ENCODE assay signal across 8 cellular contexts in genomic region chr3:126983653-126984390, GRCh38. TPM values are rescaled to one million over a fixed set of nuclear protein-coding genes. Genes with fewer than 3 reads are reported as not detected.
A peak's percentile ranks its signal among the peaks of the same experiment; 100 is the strongest.
DNase-seq lines count a peak whose midpoint lies in the region; ATAC-seq and TF ChIP-seq lines count a peak whose summit lies in the region.

No MANE protein-coding gene starts in this region.

- H4K20me1 ChIP-seq in OCI-LY1 (ENCODE audit: insufficient read depth, low read length) (no peaks in the 10 kb centered on the region), smooth muscle cell (ENCODE audit: low read depth) (peaks cover 52% of the 10 kb centered on the region)

- TF ChIP-seq CTCF in OCI-LY1 (IDR thresholded peaks at IDR 0.05; ENCODE audit: low read length) (no peak), smooth muscle cell (IDR thresholded peaks at IDR 0.05; ENCODE audit: borderline replicate concordance, insufficient read depth, poor library complexity, severe bottlenecking) (no peak)

- H3K9me3 ChIP-seq in OCI-LY1 (ENCODE audit: low read length), result no peaks in the 10 kb centered on the region
- H3K9me3 ChIP-seq in smooth muscle cell (replicated peaks; ENCODE audit: low read depth), result no peaks in the 10 kb centered on the region

- H3K36me3 ChIP-seq in OCI-LY1 (ENCODE audit: insufficient read depth, low read length) (no peaks in the 10 kb centered on the region), smooth muscle cell (ENCODE audit: low read depth) (no peaks in the 10 kb centered on the region)

- peak overlapping the region; percentile 56 for H3K4me3 ChIP-seq in OCI-LY1 (ENCODE audit: low read depth, low read length, poor library complexity, severe bottlenecking)
- peak overlapping the region; percentile 45 for H3K4me3 ChIP-seq in iPS-11a (ENCODE audit: low read depth, low read length)
- H3K4me3 ChIP-seq in smooth muscle cell, result peak overlapping the region; percentile 88

- peak; percentile 16 to 73 for DNase-seq in NCI-H526 (lab: John Stamatoyannopoulos, UW)
- no peak for DNase-seq in NCI-H526 treated with DMSO at 0.1 percent for 48 hours (lab: John Stamatoyannopoulos, UW)
- DNase-seq in activated naive CD8-positive, alpha-beta T cell treated with anti-CD3 and anti-CD28 coated beads, Interleukin-2, amount 50 U/mL, for 24 hours, result peak; percentile 31
- peak; percentile 19 for DNase-seq in smooth muscle cell (lab: John Stamatoyannopoulos, UW; ENCODE audit: unreplicated experiment)
- DNase-seq in cortex of kidney (lab: John Stamatoyannopoulos, UW), result no peak

- H3K9me2 ChIP-seq in OCI-LY1 (ENCODE audit: low read depth, low read length), result no peaks in the 10 kb centered on the region

- H3K9me3 Mint-ChIP-seq in activated naive CD8-positive, alpha-beta T cell treated with anti-CD3 and anti-CD28 coated beads, Interleukin-2, amount 50 U/mL, for 24 hours, result no peaks in the 10 kb centered on the region

- peaks cover 22% of the 10 kb centered on the region for H3K4me1 Mint-ChIP-seq in activated naive CD8-positive, alpha-beta T cell treated with anti-CD3 and anti-CD28 coated beads, Interleukin-2, amount 50 U/mL, for 24 hours

- H3K27me3 ChIP-seq in OCI-LY1 (ENCODE audit: insufficient read depth, low read length) (no peaks in the 10 kb centered on the region; the same call in 1 of the 2 replicates), smooth muscle cell (ENCODE audit: low read depth) (no peaks in the 10 kb centered on the region)

- no peaks in the 10 kb centered on the region for H3K79me2 ChIP-seq in OCI-LY1 (ENCODE audit: insufficient read depth, low read length)
- peaks cover 50% of the 10 kb centered on the region for H3K79me2 ChIP-seq in smooth muscle cell (ENCODE audit: low read depth)

- H2AFZ ChIP-seq in OCI-LY1 (ENCODE audit: low read length) (no peak overlapping the region), smooth muscle cell (ENCODE audit: low read depth) (peak overlapping the region; percentile 62)

- peak overlapping the region; percentile 35; the same call in 1 of the 2 replicates for H3K9ac ChIP-seq in OCI-LY1 (ENCODE audit: low read length)
- H3K9ac ChIP-seq in smooth muscle cell (ENCODE audit: low read depth), result peak overlapping the region; percentile 68

- H3F3A ChIP-seq in OCI-LY1 (ENCODE audit: insufficient read depth, low read length) (no peaks in the 10 kb centered on the region), smooth muscle cell (ENCODE audit: low read depth) (no peaks in the 10 kb centered on the region)

- H3K27ac Mint-ChIP-seq in activated naive CD8-positive, alpha-beta T cell treated with anti-CD3 and anti-CD28 coated beads, Interleukin-2, amount 50 U/mL, for 24 hours, result no peak overlapping the region

- peaks cover 1% of the 10 kb centered on the region for H3K27me3 Mint-ChIP-seq in activated naive CD8-positive, alpha-beta T cell treated with anti-CD3 and anti-CD28 coated beads, Interleukin-2, amount 50 U/mL, for 24 hours

- ATAC-seq in activated naive CD8-positive, alpha-beta T cell treated with anti-CD3 and anti-CD28 coated beads, Interleukin-2, amount 50 U/mL, for 24 hours, result no peak
- no peak for ATAC-seq in GM19467 (IDR thresholded peaks at IDR 0.05; ENCODE audit: unreplicated experiment)

- peak overlapping the region; percentile 34 for H3K4me3 Mint-ChIP-seq in activated naive CD8-positive, alpha-beta T cell treated with anti-CD3 and anti-CD28 coated beads, Interleukin-2, amount 50 U/mL, for 24 hours

- no peak overlapping the region for H3K27ac ChIP-seq in OCI-LY1 (ENCODE audit: low read depth, low read length, poor library complexity, severe bottlenecking)
- peak overlapping the region; percentile 15 for H3K27ac ChIP-seq in smooth muscle cell (ENCODE audit: low read depth)

- peaks cover 13% of the 10 kb centered on the region for H3K4me1 ChIP-seq in OCI-LY1 (ENCODE audit: insufficient read depth, low read length, severe bottlenecking)
- peaks cover 17% of the 10 kb centered on the region for H3K4me1 ChIP-seq in smooth muscle cell (ENCODE audit: low read depth)

- no peaks in the 10 kb centered on the region for H3K36me3 Mint-ChIP-seq in activated naive CD8-positive, alpha-beta T cell treated with anti-CD3 and anti-CD28 coated beads, Interleukin-2, amount 50 U/mL, for 24 hours (ENCODE audit: low read depth)

- H3K4me2 ChIP-seq in OCI-LY1 (ENCODE audit: low read length) (peak overlapping the region; percentile 59), smooth muscle cell (peak overlapping the region; percentile 96)

- WGBS in smooth muscle cell (ENCODE audit: low lambda C conversion rate), result under 1% methylated on average over 38 of the region's 61 CpGs

RNA-seq across cellular contexts. Expression of gene PLXNA1, which starts 0.9 kb away (rescaled TPM):
- total RNA-seq in smooth muscle cell, result 50.8 and 57.1 TPM in 2 replicates
- polyA plus RNA-seq in smooth muscle cell, result 37.9 and 40.7 TPM in 2 replicates

Comparison
In these comparisons a context has a peak if more than half of its experiments do, and no peak if none do; other contexts are left out.
1. DNase-seq: peak in NCI-H526 (2 of 2), activated naive CD8-positive, alpha-beta T cell treated with anti-CD3 and anti-CD28 coated beads, Interleukin-2, amount 50 U/mL, for 24 hours (single experiment) and smooth muscle cell (single experiment); none in NCI-H526 treated with DMSO at 0.1 percent for 48 hours (single experiment) and cortex of kidney (single experiment).
2. Peak in every context shown above with its lines, with median percentiles within 50 percentile points of each other: H3K4me3 ChIP-seq.